ENCODE assay signal across 10 cellular contexts in genomic region chr2:217978536-217979150, GRCh38. TPM values are rescaled to one million over a fixed set of nuclear protein-coding genes. Genes with fewer than 3 reads are reported as not detected.
A peak's percentile ranks its signal among the peaks of the same experiment; 100 is the strongest.
DNase-seq lines count a peak whose midpoint lies in the region; ATAC-seq and TF ChIP-seq lines count a peak whose summit lies in the region.
"Had no signal": no experiment of that assay in that cellular context is flagged by ENCODE, and none has a peak within 500 bp of the region (broad histone marks: within the 10 kb centered on the region; RNA-seq: fewer than 3 reads in every experiment).

No MANE protein-coding gene starts in this region.

- H3K36me3 ChIP-seq in hepatocyte (replicated peaks; ENCODE audit: insufficient read depth, low read depth) (no peaks in the 10 kb centered on the region), ovary (no peaks in the 10 kb centered on the region)

- H2AFZ ChIP-seq in hepatocyte, result peak overlapping the region; percentile 34

- no peak for TF ChIP-seq EP300 in ovary (IDR thresholded peaks at IDR 0.05)

- H3K9me2 ChIP-seq in hepatocyte (replicated peaks; ENCODE audit: insufficient read depth), result no peaks in the 10 kb centered on the region

- DNase-seq in ELF-1 (ENCODE audit: low read depth, low spot score) (peak; percentile 65), astrocyte of the spinal cord (ENCODE audit: low read depth, low spot score) (no peak), hepatocyte (ENCODE audit: low spot score) (peak; percentile 66), ovary (peak; percentile 69 to 82 (median 77)), occipital lobe (lab: John Stamatoyannopoulos, UW) (no peak), NCI-H1048 (lab: John Stamatoyannopoulos, UW) (no peak)
- DNase-seq in stimulated activated CD4-positive, alpha-beta T cell treated with anti-CD3 and anti-CD28 coated beads, Interleukin-1b, Interleukin-23, amount 100 ng/mL, for 48 hours, result no peak
- DNase-seq: foreskin melanocyte, NCI-H748 treated with DMSO at 0.1 percent for 48 hours had no signal

- in situ Hi-C loops in astrocyte of the spinal cord (cut with HindIII; ENCODE audit: low sequenced_read_pairs), result no loop called here

- TF ChIP-seq POLR2A in ovary (IDR thresholded peaks at IDR 0.05), result no peak

- 1% methylated on average over 23 of the region's 46 CpGs for WGBS in hepatocyte (ENCODE audit: low lambda C conversion rate, missing lambda C conversion rate)
- WGBS in ovary, 3 donors, result 2 to 5% (median 3%) methylated on average over 36 to 46 of the region's 46 CpGs

- H3K4me1 ChIP-seq in hepatocyte (ENCODE audit: insufficient read depth) (peaks cover 21% of the 10 kb centered on the region), ovary (ENCODE audit: insufficient read depth) (peaks cover 42% of the 10 kb centered on the region)

- H4K20me1 ChIP-seq in hepatocyte (ENCODE audit: insufficient read depth, poor library complexity, severe bottlenecking), result no peaks in the 10 kb centered on the region

- H3K27me3 ChIP-seq in hepatocyte (no peaks in the 10 kb centered on the region), ovary (no peaks in the 10 kb centered on the region)

- no peak for ATAC-seq in GM19395 (IDR thresholded peaks at IDR 0.05; ENCODE audit: unreplicated experiment)

- intact Hi-C loops in ovary (cut with DNase I), result loop anchor here in 2 of 4 donors (5.0 to 10.0 kb wide), 3 partner anchors 36 to 76 kb away; no protein-coding TSS in a partner anchor

- H3K9me3 ChIP-seq in hepatocyte (ENCODE audit: low read depth), result no peaks in the 10 kb centered on the region
- H3K9me3 ChIP-seq in ovary, result no peaks in the 10 kb centered on the region

- peak overlapping the region; percentile 36 for H3K27ac ChIP-seq in hepatocyte
- peak overlapping the region; percentile 91 to 93 for H3K27ac ChIP-seq in ovary

- H3K4me2 ChIP-seq in hepatocyte, result peak overlapping the region; percentile 96

- H3K79me2 ChIP-seq in hepatocyte, result peaks cover 9% of the 10 kb centered on the region

- no peak for TF ChIP-seq CTCF in astrocyte of the spinal cord (IDR thresholded peaks at IDR 0.05; ENCODE audit: low read depth, low read length)
- TF ChIP-seq CTCF in hepatocyte (IDR thresholded peaks at IDR 0.05; ENCODE audit: poor library complexity), result no peak
- TF ChIP-seq CTCF in ovary (IDR thresholded peaks at IDR 0.05), result no peak

- peak overlapping the region; percentile 17 for H3K4me3 ChIP-seq in astrocyte of the spinal cord (ENCODE audit: low read depth, low read length)
- H3K4me3 ChIP-seq in hepatocyte, result peak overlapping the region; percentile 31
- peak overlapping the region; percentile 61 for H3K4me3 ChIP-seq in ovary

RNA-seq across cellular contexts. Expression of gene TNS1, which starts 24.2 kb away (rescaled TPM):
- total RNA-seq in hepatocyte (22.9 and 27.6 TPM in 2 replicates), ovary (100 to 1,000 TPM; 141 to 568 (median 366) TPM), occipital lobe (3.1 TPM)
- polyA plus RNA-seq in hepatocyte (16.2 TPM in 2 replicates), ovary (100 to 1,000 TPM; 140 to 278 TPM)

Comparison
In these comparisons a context has a peak if more than half of its experiments do, and no peak if none do; other contexts are left out.
1. DNase-seq: peak in ELF-1 (single experiment), hepatocyte (single experiment) and ovary (5 of 5); none in astrocyte of the spinal cord (single experiment), occipital lobe (single experiment), NCI-H1048 (single experiment) and stimulated activated CD4-positive, alpha-beta T cell treated with anti-CD3 and anti-CD28 coated beads, Interleukin-1b, Interleukin-23, amount 100 ng/mL, for 48 hours (single experiment).
2. Peak in every context shown above with its lines, with median percentiles within 50 percentile points of each other: H3K4me3 ChIP-seq.